Comparison of ENCODE assay signal across 1 cellular context in the genomic region with DNA sequence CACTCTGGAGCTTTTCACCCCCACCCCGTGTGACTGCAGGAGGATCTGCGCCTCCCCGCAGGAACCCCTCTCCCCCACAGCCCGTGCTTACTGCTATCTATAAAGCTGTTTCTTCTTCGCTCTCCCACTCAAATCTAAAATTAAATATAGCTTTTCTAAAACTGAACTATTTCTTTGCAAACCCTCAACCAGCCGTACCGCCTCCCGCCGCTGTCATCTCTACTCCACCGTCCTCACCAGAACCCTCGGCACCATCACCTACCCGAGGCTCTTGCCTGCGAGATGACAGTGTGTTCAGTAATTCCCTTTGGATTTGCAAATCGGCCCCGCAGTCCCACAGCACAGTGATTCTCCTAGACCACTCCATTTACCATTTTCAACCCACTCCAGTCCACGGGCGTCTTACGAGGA.
TF ChIP-seq lines count a peak whose summit lies in the region.

No MANE protein-coding gene starts in this region.

TF ChIP-seq in GM23338, 12 proteins besides CTCF, POLR2A, EP300 and RAD21:
- TF ChIP-seq, protein P1, sequence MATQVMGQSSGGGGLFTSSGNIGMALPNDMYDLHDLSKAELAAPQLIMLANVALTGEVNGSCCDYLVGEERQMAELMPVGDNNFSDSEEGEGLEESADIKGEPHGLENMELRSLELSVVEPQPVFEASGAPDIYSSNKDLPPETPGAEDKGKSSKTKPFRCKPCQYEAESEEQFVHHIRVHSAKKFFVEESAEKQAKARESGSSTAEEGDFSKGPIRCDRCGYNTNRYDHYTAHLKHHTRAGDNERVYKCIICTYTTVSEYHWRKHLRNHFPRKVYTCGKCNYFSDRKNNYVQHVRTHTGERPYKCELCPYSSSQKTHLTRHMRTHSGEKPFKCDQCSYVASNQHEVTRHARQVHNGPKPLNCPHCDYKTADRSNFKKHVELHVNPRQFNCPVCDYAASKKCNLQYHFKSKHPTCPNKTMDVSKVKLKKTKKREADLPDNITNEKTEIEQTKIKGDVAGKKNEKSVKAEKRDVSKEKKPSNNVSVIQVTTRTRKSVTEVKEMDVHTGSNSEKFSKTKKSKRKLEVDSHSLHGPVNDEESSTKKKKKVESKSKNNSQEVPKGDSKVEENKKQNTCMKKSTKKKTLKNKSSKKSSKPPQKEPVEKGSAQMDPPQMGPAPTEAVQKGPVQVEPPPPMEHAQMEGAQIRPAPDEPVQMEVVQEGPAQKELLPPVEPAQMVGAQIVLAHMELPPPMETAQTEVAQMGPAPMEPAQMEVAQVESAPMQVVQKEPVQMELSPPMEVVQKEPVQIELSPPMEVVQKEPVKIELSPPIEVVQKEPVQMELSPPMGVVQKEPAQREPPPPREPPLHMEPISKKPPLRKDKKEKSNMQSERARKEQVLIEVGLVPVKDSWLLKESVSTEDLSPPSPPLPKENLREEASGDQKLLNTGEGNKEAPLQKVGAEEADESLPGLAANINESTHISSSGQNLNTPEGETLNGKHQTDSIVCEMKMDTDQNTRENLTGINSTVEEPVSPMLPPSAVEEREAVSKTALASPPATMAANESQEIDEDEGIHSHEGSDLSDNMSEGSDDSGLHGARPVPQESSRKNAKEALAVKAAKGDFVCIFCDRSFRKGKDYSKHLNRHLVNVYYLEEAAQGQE (IDR thresholded peaks at IDR 0.05; ENCODE audit: unreplicated experiment), result no peak
- TF ChIP-seq ZNF331 (CRISPR knock-in tag; IDR thresholded peaks at IDR 0.05; ENCODE audit: low read depth), result no peak
- TF ChIP-seq STAT1 (IDR thresholded peaks at IDR 0.05; ENCODE audit: unreplicated experiment), result no peak
- no peak for TF ChIP-seq POLR2AphosphoS5 (IDR thresholded peaks at IDR 0.05; ENCODE audit: low read depth)
- TF ChIP-seq JUNB (IDR thresholded peaks at IDR 0.05; ENCODE audit: unreplicated experiment), result no peak
- TF ChIP-seq CREB1 (CRISPR knock-in tag; IDR thresholded peaks at IDR 0.05; ENCODE audit: low read depth), result no peak
- TF ChIP-seq EZH2phosphoT487 (IDR thresholded peaks at IDR 0.05; ENCODE audit: unreplicated experiment), result no peak
- TF ChIP-seq, protein P2, sequence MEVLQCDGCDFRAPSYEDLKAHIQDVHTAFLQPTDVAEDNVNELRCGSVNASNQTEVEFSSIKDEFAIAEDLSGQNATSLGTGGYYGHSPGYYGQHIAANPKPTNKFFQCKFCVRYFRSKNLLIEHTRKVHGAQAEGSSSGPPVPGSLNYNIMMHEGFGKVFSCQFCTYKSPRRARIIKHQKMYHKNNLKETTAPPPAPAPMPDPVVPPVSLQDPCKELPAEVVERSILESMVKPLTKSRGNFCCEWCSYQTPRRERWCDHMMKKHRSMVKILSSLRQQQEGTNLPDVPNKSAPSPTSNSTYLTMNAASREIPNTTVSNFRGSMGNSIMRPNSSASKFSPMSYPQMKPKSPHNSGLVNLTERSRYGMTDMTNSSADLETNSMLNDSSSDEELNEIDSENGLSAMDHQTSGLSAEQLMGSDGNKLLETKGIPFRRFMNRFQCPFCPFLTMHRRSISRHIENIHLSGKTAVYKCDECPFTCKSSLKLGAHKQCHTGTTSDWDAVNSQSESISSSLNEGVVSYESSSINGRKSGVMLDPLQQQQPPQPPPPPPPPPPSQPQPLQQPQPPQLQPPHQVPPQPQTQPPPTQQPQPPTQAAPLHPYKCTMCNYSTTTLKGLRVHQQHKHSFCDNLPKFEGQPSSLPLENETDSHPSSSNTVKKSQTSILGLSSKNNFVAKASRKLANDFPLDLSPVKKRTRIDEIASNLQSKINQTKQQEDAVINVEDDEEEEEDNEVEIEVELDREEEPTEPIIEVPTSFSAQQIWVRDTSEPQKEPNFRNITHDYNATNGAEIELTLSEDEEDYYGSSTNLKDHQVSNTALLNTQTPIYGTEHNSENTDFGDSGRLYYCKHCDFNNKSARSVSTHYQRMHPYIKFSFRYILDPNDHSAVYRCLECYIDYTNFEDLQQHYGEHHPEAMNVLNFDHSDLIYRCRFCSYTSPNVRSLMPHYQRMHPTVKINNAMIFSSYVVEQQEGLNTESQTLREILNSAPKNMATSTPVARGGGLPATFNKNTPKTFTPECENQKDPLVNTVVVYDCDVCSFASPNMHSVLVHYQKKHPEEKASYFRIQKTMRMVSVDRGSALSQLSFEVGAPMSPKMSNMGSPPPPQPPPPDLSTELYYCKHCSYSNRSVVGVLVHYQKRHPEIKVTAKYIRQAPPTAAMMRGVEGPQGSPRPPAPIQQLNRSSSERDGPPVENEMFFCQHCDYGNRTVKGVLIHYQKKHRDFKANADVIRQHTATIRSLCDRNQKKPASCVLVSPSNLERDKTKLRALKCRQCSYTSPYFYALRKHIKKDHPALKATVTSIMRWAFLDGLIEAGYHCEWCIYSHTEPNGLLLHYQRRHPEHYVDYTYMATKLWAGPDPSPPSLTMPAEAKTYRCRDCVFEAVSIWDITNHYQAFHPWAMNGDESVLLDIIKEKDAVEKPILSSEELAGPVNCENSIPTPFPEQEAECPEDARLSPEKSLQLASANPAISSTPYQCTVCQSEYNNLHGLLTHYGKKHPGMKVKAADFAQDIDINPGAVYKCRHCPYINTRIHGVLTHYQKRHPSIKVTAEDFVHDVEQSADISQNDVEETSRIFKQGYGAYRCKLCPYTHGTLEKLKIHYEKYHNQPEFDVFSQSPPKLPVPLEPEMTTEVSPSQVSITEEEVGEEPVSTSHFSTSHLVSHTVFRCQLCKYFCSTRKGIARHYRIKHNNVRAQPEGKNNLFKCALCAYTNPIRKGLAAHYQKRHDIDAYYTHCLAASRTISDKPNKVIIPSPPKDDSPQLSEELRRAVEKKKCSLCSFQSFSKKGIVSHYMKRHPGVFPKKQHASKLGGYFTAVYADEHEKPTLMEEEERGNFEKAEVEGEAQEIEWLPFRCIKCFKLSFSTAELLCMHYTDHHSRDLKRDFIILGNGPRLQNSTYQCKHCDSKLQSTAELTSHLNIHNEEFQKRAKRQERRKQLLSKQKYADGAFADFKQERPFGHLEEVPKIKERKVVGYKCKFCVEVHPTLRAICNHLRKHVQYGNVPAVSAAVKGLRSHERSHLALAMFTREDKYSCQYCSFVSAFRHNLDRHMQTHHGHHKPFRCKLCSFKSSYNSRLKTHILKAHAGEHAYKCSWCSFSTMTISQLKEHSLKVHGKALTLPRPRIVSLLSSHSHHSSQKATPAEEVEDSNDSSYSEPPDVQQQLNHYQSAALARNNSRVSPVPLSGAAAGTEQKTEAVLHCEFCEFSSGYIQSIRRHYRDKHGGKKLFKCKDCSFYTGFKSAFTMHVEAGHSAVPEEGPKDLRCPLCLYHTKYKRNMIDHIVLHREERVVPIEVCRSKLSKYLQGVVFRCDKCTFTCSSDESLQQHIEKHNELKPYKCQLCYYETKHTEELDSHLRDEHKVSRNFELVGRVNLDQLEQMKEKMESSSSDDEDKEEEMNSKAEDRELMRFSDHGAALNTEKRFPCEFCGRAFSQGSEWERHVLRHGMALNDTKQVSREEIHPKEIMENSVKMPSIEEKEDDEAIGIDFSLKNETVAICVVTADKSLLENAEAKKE (CRISPR knock-in tag; IDR thresholded peaks at IDR 0.05), result no peak
- no peak for TF ChIP-seq ZNF114 (CRISPR knock-in tag; IDR thresholded peaks at IDR 0.05)
- TF ChIP-seq, protein P3, sequence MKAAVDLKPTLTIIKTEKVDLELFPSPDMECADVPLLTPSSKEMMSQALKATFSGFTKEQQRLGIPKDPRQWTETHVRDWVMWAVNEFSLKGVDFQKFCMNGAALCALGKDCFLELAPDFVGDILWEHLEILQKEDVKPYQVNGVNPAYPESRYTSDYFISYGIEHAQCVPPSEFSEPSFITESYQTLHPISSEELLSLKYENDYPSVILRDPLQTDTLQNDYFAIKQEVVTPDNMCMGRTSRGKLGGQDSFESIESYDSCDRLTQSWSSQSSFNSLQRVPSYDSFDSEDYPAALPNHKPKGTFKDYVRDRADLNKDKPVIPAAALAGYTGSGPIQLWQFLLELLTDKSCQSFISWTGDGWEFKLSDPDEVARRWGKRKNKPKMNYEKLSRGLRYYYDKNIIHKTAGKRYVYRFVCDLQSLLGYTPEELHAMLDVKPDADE (IDR thresholded peaks at IDR 0.05), result no peak
- TF ChIP-seq EZH2 (IDR thresholded peaks at IDR 0.05; ENCODE audit: low read depth, unreplicated experiment), result no peak
- TF ChIP-seq NANOG (IDR thresholded peaks at IDR 0.05; ENCODE audit: borderline replicate concordance), result no peak
TF ChIP-seq in GM23338: peak in this region for 0.
